Comparison of ENCODE assay signal across 25 cellular contexts in the genomic region with DNA sequence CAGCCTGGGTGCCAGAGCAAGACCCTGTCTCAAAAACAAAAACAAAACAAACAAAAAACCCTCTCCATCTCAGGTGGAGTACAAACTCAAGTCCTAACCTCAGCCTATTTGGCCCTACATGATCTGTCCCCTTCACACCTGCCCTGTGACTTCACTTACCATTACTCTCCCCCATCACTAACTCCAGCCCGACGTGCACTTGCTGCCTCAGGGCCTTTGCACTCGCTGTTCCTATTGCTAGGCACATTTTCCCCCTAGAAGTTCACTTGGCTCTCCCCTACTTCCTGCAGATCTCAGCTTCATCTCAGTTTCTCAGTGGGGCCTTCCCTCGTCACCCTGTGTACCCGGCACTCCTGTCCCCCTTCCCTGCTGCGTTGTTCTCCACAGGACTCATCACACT. TPM values are rescaled to one million over a fixed set of nuclear protein-coding genes. Genes with fewer than 3 reads are reported as not detected.
DNase-seq lines count a peak whose midpoint lies in the region; ATAC-seq, FAIRE-seq and TF ChIP-seq lines count a peak whose summit lies in the region.
"Had no signal": no experiment of that assay in that cellular context is flagged by ENCODE, and none has a peak within 500 bp of the region (broad histone marks: within the 10 kb centered on the region; RNA-seq: fewer than 3 reads in every experiment).

No MANE protein-coding gene starts in this region.

- H3K27me3 ChIP-seq in bronchial epithelial cell (ENCODE audit: control insufficient read depth, insufficient read depth, low read length) = no peaks in the 10 kb centered on the region
- no peaks in the 10 kb centered on the region for H3K27me3 ChIP-seq in uterus

- no peak overlapping the region for H3K27ac ChIP-seq in uterus
- H3K27ac ChIP-seq: A549 had no signal

- H3K4me3 ChIP-seq in bronchial epithelial cell (ENCODE audit: low read depth, low read length) (no peak overlapping the region), uterus (no peak overlapping the region)
- H3K4me3 ChIP-seq: A549, HAP-1 had no signal

- no peak for TF ChIP-seq CTCF in bronchial epithelial cell (IDR thresholded peaks at IDR 0.05; ENCODE audit: insufficient read depth, low read length, severe bottlenecking)
- no peak for TF ChIP-seq CTCF in neural crest cell (conservative IDR thresholded peaks at IDR 0.05)
- TF ChIP-seq CTCF in uterus (IDR thresholded peaks at IDR 0.05) = no peak

- FAIRE-seq in HTR-8/SVneo (lab: Jason Lieb, UNC) = peak; percentile 13
- peak; percentile 90 for FAIRE-seq in bronchial epithelial cell (lab: Jason Lieb, UNC)
- FAIRE-seq: A549, GM12891, GM18507, H54 had no signal

- H3K36me3 ChIP-seq in bronchial epithelial cell (ENCODE audit: control insufficient read depth, insufficient read depth, low read length) (no peaks in the 10 kb centered on the region), uterus (no peaks in the 10 kb centered on the region)
- H3K36me3 ChIP-seq: HAP-1 had no signal

- intact Hi-C loops in uterus (cut with DNase I; ENCODE audit: low total_unique reads) = no loop called here

- no peak for DNase-seq in HTR-8/SVneo (ENCODE audit: insufficient read length, low spot score)
- DNase-seq in bronchial epithelial cell (ENCODE audit: low read depth) = no peak
- DNase-seq in neural crest cell (ENCODE audit: low read depth, low spot score) = no peak
- no peak for DNase-seq in uterus
- DNase-seq: 8988T; ACHN; AML-193; C1 segment of cervical spinal cord; Calu3; CD4-positive, alpha-beta memory T cell; COR-L47; DMS53; DMS79 treated with DMSO at 0.1 percent for 48 hours; GF-D8; GOT3 had no signal

- H3K36me3 Mint-ChIP-seq in neural crest cell (ENCODE audit: low read depth) = no peaks in the 10 kb centered on the region
- H3K36me3 Mint-ChIP-seq: CD4-positive, alpha-beta memory T cell had no signal

- H3K9me3 Mint-ChIP-seq in neural crest cell = no peaks in the 10 kb centered on the region

- H3K27me3 Mint-ChIP-seq in neural crest cell (ENCODE audit: low read depth) = peaks cover 15% of the 10 kb centered on the region

- no peak for ATAC-seq in HG03457 (IDR thresholded peaks at IDR 0.05; ENCODE audit: unreplicated experiment)
- ATAC-seq in HG02840 (IDR thresholded peaks at IDR 0.05; ENCODE audit: low FRiP score, unreplicated experiment) = no peak
- no peak for ATAC-seq in HG03135 (IDR thresholded peaks at IDR 0.05; ENCODE audit: unreplicated experiment)
- ATAC-seq: A549 had no signal

- H3K4me3 Mint-ChIP-seq in neural crest cell = no peak overlapping the region
- H3K4me3 Mint-ChIP-seq: CD4-positive, alpha-beta memory T cell had no signal

- peaks cover 8% of the 10 kb centered on the region for H3K4me1 Mint-ChIP-seq in neural crest cell
- H3K4me1 Mint-ChIP-seq: CD4-positive, alpha-beta memory T cell had no signal

- no peaks in the 10 kb centered on the region for H3K9me3 ChIP-seq in uterus
- H3K9me3 ChIP-seq: A549, HAP-1 had no signal

- H3K4me1 ChIP-seq in uterus = no peaks in the 10 kb centered on the region

- TF ChIP-seq POLR2A in uterus (IDR thresholded peaks at IDR 0.05) = no peak

- peak overlapping the region; percentile 71 for H3K27ac Mint-ChIP-seq in neural crest cell (ENCODE audit: unreplicated experiment)

RNA-seq across cellular contexts. Expression of a gene that starts 8.5 kb away (rescaled TPM):
- total RNA-seq in bronchial epithelial cell (1.6 and 3.1 TPM in 2 replicates), neural crest cell (0.98 and 3.1 TPM in 2 replicates), uterus (10 to 100 TPM in 1 of 4 donors, 1 to 10 TPM in 3; 1.5 to 15.7 (median 4.6) TPM)
- total RNA-seq: CD4-positive, alpha-beta memory T cell; Daoy; G401 had no signal

RNA-seq across cellular contexts. Expression of a gene that starts 21.3 kb away (rescaled TPM):
- 2.1 and 2.6 TPM in 2 replicates for total RNA-seq in bronchial epithelial cell
- total RNA-seq in neural crest cell = 14.6 and 15.9 TPM in 2 replicates
- 10 to 100 TPM; 12.1 to 99.4 (median 26.0) TPM for total RNA-seq in uterus
